16 cellular contexts compared by ENCODE assay signal in genomic region chr11:35352107-35352888, GRCh38.
DNase-seq lines count a peak whose midpoint lies in the region; ATAC-seq and TF ChIP-seq lines count a peak whose summit lies in the region.
"Had no signal": no experiment of that assay in that cellular context is flagged by ENCODE, and none has a peak within 500 bp of the region (broad histone marks: within the 10 kb centered on the region; RNA-seq: fewer than 3 reads in every experiment).

No MANE protein-coding gene starts in this region.

- no peak overlapping the region for H4K91ac ChIP-seq in mesenchymal stem cell (ENCODE audit: low read length)

- peaks cover 0 to 14% of the 10 kb centered on the region in 2 experiments for H3K36me3 ChIP-seq in mesenchymal stem cell (ENCODE audit: control insufficient read depth in 1 of 2, insufficient read depth in 2 of 2, low read depth in 1 of 2, low read length in 2 of 2)
- no peaks in the 10 kb centered on the region for H3K36me3 ChIP-seq in H7 (replicated peaks; ENCODE audit: control insufficient read depth, insufficient read depth, low read length)
- H3K36me3 ChIP-seq in GM23338 (ENCODE audit: insufficient read depth) = no peaks in the 10 kb centered on the region
- H3K36me3 ChIP-seq: BLaER1 treated with 17β-estradiol and CSF1 and Interleukin-3, amounts not matched to agents 10 nM and 100 nM had no signal

- H3K23ac ChIP-seq in mesenchymal stem cell (ENCODE audit: low read length in 2 of 2) = no peak overlapping the region

- no peak overlapping the region for H4K8ac ChIP-seq in mesenchymal stem cell (ENCODE audit: low read length)

- H3F3A ChIP-seq in GM23338 (replicated peaks; ENCODE audit: low read depth) = no peaks in the 10 kb centered on the region

- peaks cover 58% of the 10 kb centered on the region for H3K4me1 Mint-ChIP-seq in dendritic cell treated with granulocyte-macrophage colony-stimulating factor and Interleukin-4, amounts not matched to agents 40 ng/mL and 50 ng/mL, for 4 days (ENCODE audit: low read depth)
- no peaks in the 10 kb centered on the region; the same call in 2 of the 3 replicates for H3K4me1 Mint-ChIP-seq in GM23338

- no peak overlapping the region for H3K4me3 Mint-ChIP-seq in dendritic cell treated with granulocyte-macrophage colony-stimulating factor and Interleukin-4, amounts not matched to agents 40 ng/mL and 50 ng/mL, for 4 days
- H3K4me3 Mint-ChIP-seq in GM23338 = no peak overlapping the region
- H3K4me3 Mint-ChIP-seq: activated naive CD8-positive, alpha-beta T cell had no signal

- H3K27ac Mint-ChIP-seq in dendritic cell treated with granulocyte-macrophage colony-stimulating factor and Interleukin-4, amounts not matched to agents 40 ng/mL and 50 ng/mL, for 4 days = peak overlapping the region; percentile 56
- H3K27ac Mint-ChIP-seq in GM23338 = no peak overlapping the region
- H3K27ac Mint-ChIP-seq: activated naive CD8-positive, alpha-beta T cell; progenitor cell of endocrine pancreas had no signal

- intact Hi-C loops in dendritic cell treated with granulocyte-macrophage colony-stimulating factor and Interleukin-4, amounts not matched to agents 40 ng/mL and 50 ng/mL, for 4 days (cut with micrococcal nuclease) = no loop called here

- H2AFZ ChIP-seq in mesenchymal stem cell (ENCODE audit: low read depth, low read length) (no peak overlapping the region), GM23338 (no peak overlapping the region)
- H2AFZ ChIP-seq: PC-9 had no signal

- H3K27me3 Mint-ChIP-seq in dendritic cell treated with granulocyte-macrophage colony-stimulating factor and Interleukin-4, amounts not matched to agents 40 ng/mL and 50 ng/mL, for 4 days = no peaks in the 10 kb centered on the region
- H3K27me3 Mint-ChIP-seq in GM23338 (ENCODE audit: insufficient read depth, low read depth, poor library complexity) = peaks cover 1% of the 10 kb centered on the region
- H3K27me3 Mint-ChIP-seq: activated naive CD8-positive, alpha-beta T cell had no signal

- no peaks in the 10 kb centered on the region for H3K9me3 ChIP-seq in mesenchymal stem cell (ENCODE audit: control insufficient read depth, low read length)
- H3K9me3 ChIP-seq: BLaER1 treated with 17β-estradiol and CSF1 and Interleukin-3, amounts not matched to agents 10 nM and 100 nM had no signal

- H3K18ac ChIP-seq in mesenchymal stem cell (ENCODE audit: low read depth in 1 of 2, low read length in 2 of 2) = peak overlapping the region in 1 of 2 experiments; percentile 34

- POLR2A ChIA-PET in RWPE1 (lab: Yijun Ruan, JAX; ENCODE audit: low non-redundant PET) = no interaction called here

- no peak overlapping the region for H3K4ac ChIP-seq in mesenchymal stem cell (ENCODE audit: low read depth in 1 of 2, low read length in 2 of 2)

- no peak for ATAC-seq in GM23338
- ATAC-seq: stimulated activated naive CD8-positive, alpha-beta T cell treated with anti-CD3 and anti-CD28 coated beads, Interleukin-15, Interleukin-2, amounts not matched to agents 100 U/mL and 50 U/mL, for 24 hours had no signal

- H2AK5ac ChIP-seq in mesenchymal stem cell (ENCODE audit: low read length, severe bottlenecking) = peak overlapping the region; percentile 59

- H3K79me2 ChIP-seq in GM23338 (replicated peaks; ENCODE audit: insufficient read depth) = no peaks in the 10 kb centered on the region

- H3K27me3 ChIP-seq in mesenchymal stem cell (ENCODE audit: control insufficient read depth in 1 of 2, insufficient read depth in 1 of 2, low read length in 2 of 2) (no peaks in the 10 kb centered on the region), H7 (ENCODE audit: control insufficient read depth, insufficient read depth, low read length) (peaks cover 2% of the 10 kb centered on the region; the same call in 1 of the 2 replicates), GM23338 (ENCODE audit: insufficient read depth) (peaks cover 24% of the 10 kb centered on the region)
- H3K27me3 ChIP-seq: BLaER1 treated with 17β-estradiol and CSF1 and Interleukin-3, amounts not matched to agents 10 nM and 100 nM had no signal

- no peak overlapping the region for H2BK12ac ChIP-seq in mesenchymal stem cell (ENCODE audit: low read length in 2 of 2)

- H2BK15ac ChIP-seq in mesenchymal stem cell (ENCODE audit: low read depth, poor library complexity, severe bottlenecking) = no peak overlapping the region

- no peak overlapping the region for H2BK120ac ChIP-seq in mesenchymal stem cell (ENCODE audit: low read depth, low read length)

- no peaks in the 10 kb centered on the region for H3K9me3 Mint-ChIP-seq in dendritic cell treated with granulocyte-macrophage colony-stimulating factor and Interleukin-4, amounts not matched to agents 40 ng/mL and 50 ng/mL, for 4 days
- no peaks in the 10 kb centered on the region for H3K9me3 Mint-ChIP-seq in GM23338

- H2BK5ac ChIP-seq in mesenchymal stem cell (ENCODE audit: low read depth, low read length, poor library complexity, severe bottlenecking) = no peak overlapping the region

- peak; percentile 69 for DNase-seq in EH (ENCODE audit: low read depth)
- DNase-seq in RWPE1 (ENCODE audit: low spot score) = peak; percentile 38
- no peak for DNase-seq in mesenchymal stem cell
- no peak for DNase-seq in activated CD8-positive, alpha-beta memory T cell treated with anti-CD3 and anti-CD28 coated beads, Interleukin-2, amount 50 U/mL, for 48 hours
- DNase-seq in H7 = no peak
- no peak for DNase-seq in hypothalamus (lab: John Stamatoyannopoulos, UW)
- no peak for DNase-seq in GM23338 (ENCODE audit: low spot score)
- DNase-seq: effector memory CD4-positive, alpha-beta T cell; stimulated activated CD4-positive, alpha-beta T cell treated with anti-CD3 and anti-CD28 coated beads, Interleukin-4, amount 100 ng/mL, for 24 hours; stimulated activated naive CD8-positive, alpha-beta T cell treated with anti-CD3 and anti-CD28 coated beads, Interleukin-15, Interleukin-2, amounts not matched to agents 100 U/mL and 50 U/mL, for 24 hours; T-helper 9 cell had no signal

- no peaks in the 10 kb centered on the region for H3K36me3 Mint-ChIP-seq in dendritic cell treated with granulocyte-macrophage colony-stimulating factor and Interleukin-4, amounts not matched to agents 40 ng/mL and 50 ng/mL, for 4 days (ENCODE audit: low read depth)
- H3K36me3 Mint-ChIP-seq in GM23338 (ENCODE audit: low read depth) = no peaks in the 10 kb centered on the region
- H3K36me3 Mint-ChIP-seq: activated naive CD8-positive, alpha-beta T cell had no signal

- no peak overlapping the region for H3K4me3 ChIP-seq in mesenchymal stem cell (ENCODE audit: insufficient read depth in 1 of 2, low read depth in 1 of 2, low read length in 2 of 2)
- H3K4me3 ChIP-seq in H7 (ENCODE audit: insufficient read depth, low read depth, low read length) = no peak overlapping the region
- H3K4me3 ChIP-seq in GM23338 = no peak overlapping the region
- H3K4me3 ChIP-seq: BLaER1 treated with 17β-estradiol and CSF1 and Interleukin-3, amounts not matched to agents 10 nM and 100 nM; PC-9 had no signal

- H3K4me1 ChIP-seq in mesenchymal stem cell (ENCODE audit: control insufficient read depth, insufficient read depth, low read depth, low read length) (peaks cover 7% of the 10 kb centered on the region), GM23338 (ENCODE audit: insufficient read depth) (no peaks in the 10 kb centered on the region)

- TF ChIP-seq CTCF in RWPE1 (conservative IDR thresholded peaks at IDR 0.05; ENCODE audit: low read depth) = no peak
- TF ChIP-seq CTCF in GM23338 (conservative IDR thresholded peaks at IDR 0.05; ENCODE audit: low read depth in 2 of 2) = no peak

- CTCF ChIA-PET in RWPE1 (lab: Yijun Ruan, JAX) = no interaction called here

- no peak overlapping the region for H3K14ac ChIP-seq in mesenchymal stem cell (ENCODE audit: low read length in 2 of 2)

- H3K27ac ChIP-seq in RWPE1 (peak overlapping the region; percentile 82), mesenchymal stem cell (ENCODE audit: low read length, poor library complexity, severe bottlenecking) (no peak overlapping the region), GM23338 (ENCODE audit: low read depth) (no peak overlapping the region)
- H3K27ac ChIP-seq: BLaER1 treated with 17β-estradiol and CSF1 and Interleukin-3, amounts not matched to agents 10 nM and 100 nM; PC-9 had no signal

- H3K9me2 ChIP-seq in GM23338 (ENCODE audit: insufficient read depth) = no peaks in the 10 kb centered on the region

- WGBS in mesenchymal stem cell = 75% methylated on average over 3 of the region's 3 CpGs

- H3K4me2 ChIP-seq in mesenchymal stem cell (ENCODE audit: low read length, poor library complexity, severe bottlenecking) (no peak overlapping the region), GM23338 (no peak overlapping the region)
- H3K4me2 ChIP-seq: PC-9 had no signal

- peak overlapping the region; percentile 48 for H3K9ac ChIP-seq in mesenchymal stem cell (ENCODE audit: low read length)
- H3K9ac ChIP-seq: BLaER1 treated with 17β-estradiol and CSF1 and Interleukin-3, amounts not matched to agents 10 nM and 100 nM had no signal

- no peaks in the 10 kb centered on the region for H4K20me1 ChIP-seq in GM23338 (replicated peaks; ENCODE audit: insufficient read depth)
- H4K20me1 ChIP-seq: BLaER1 treated with 17β-estradiol and CSF1 and Interleukin-3, amounts not matched to agents 10 nM and 100 nM had no signal

- H3K79me1 ChIP-seq in mesenchymal stem cell (replicated peaks; ENCODE audit: low read length, poor library complexity, severe bottlenecking) = no peaks in the 10 kb centered on the region

TF ChIP-seq in GM23338, 12 proteins besides CTCF, POLR2A, EP300 and RAD21 (continues in another document):
- TF ChIP-seq EZH2phosphoT487 (IDR thresholded peaks at IDR 0.05; ENCODE audit: unreplicated experiment) = no peak
- TF ChIP-seq EZH2 (IDR thresholded peaks at IDR 0.05; ENCODE audit: low read depth, unreplicated experiment) = no peak
- no peak for TF ChIP-seq JUNB (IDR thresholded peaks at IDR 0.05; ENCODE audit: unreplicated experiment)

Comparison
In these comparisons a context has a peak if more than half of its experiments do, and no peak if none do; other contexts are left out.
1. DNase-seq: peak in EH (single experiment) and RWPE1 (single experiment); none in mesenchymal stem cell (single experiment), activated CD8-positive, alpha-beta memory T cell treated with anti-CD3 and anti-CD28 coated beads, Interleukin-2, amount 50 U/mL, for 48 hours (single experiment), H7 (single experiment), hypothalamus (0 of 51) and GM23338 (single experiment).